Comparison of ENCODE assay signal across 9 cellular contexts in the genomic region with DNA sequence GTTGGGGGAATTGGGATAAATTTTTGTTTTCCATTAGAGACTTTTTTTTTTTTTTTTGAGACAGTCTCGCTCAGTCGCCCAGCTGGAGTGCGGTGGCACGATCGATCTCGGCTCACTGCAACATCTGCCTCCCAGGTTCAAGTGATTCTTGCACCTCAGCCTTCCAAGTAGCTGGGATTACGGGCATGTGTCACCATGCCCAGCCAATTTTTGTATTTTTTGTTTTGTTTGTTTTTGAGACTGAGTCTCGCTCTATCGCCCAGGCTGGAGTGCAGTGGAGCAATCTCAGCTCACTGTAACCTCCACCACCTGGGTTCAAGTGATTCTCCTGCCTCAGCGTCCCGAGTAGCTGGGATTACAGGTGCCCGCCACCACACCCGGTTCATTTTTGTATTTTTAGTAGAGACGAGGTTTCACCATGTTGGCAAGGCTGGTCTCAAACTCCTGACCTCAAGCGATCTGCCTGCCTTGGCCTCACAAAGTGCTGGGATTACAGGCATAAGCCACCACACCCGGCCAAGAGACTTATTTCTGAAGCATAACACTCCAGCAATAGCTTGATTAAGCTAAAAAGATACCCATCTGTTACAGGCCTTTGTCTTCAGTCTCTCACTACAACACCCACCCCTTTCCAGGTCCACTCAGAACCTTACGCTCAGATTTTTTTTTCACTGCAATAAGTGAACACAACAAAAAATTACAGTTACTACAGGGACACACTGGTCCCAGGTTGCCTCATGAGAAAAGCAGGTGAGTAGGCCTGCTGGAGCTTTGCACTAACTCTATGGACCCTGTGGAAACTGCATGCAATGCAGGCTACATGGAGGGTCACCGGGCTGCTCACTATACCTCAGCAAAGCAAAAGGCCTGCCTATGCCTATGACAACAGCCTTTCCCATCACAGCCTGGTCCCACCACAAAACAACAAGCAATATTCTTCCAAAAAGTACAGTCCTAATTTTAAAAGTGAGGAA. TPM values are rescaled to one million over a fixed set of nuclear protein-coding genes. Genes with fewer than 3 reads are reported as not detected.
DNase-seq lines count a peak whose midpoint lies in the region; ATAC-seq and TF ChIP-seq lines count a peak whose summit lies in the region.
"Had no signal": no experiment of that assay in that cellular context is flagged by ENCODE, and none has a peak within 500 bp of the region (broad histone marks: within the 10 kb centered on the region; RNA-seq: fewer than 3 reads in every experiment).

No MANE protein-coding gene starts in this region.

- H3K4me3 ChIP-seq in upper lobe of left lung, result no peak overlapping the region
- H3K4me3 ChIP-seq: BLaER1 treated with 17β-estradiol and CSF1 and Interleukin-3, amounts not matched to agents 10 nM and 100 nM had no signal

- H3K9me3 ChIP-seq in upper lobe of left lung, result no peaks in the 10 kb centered on the region
- H3K9me3 ChIP-seq: BLaER1 treated with 17β-estradiol and CSF1 and Interleukin-3, amounts not matched to agents 10 nM and 100 nM had no signal

- H3K27me3 ChIP-seq in upper lobe of left lung, result no peaks in the 10 kb centered on the region
- H3K27me3 ChIP-seq: BLaER1 treated with 17β-estradiol and CSF1 and Interleukin-3, amounts not matched to agents 10 nM and 100 nM had no signal

- peak overlapping the region in 3 of 4 donors; percentile 5 to 75 (median 74) for H3K27ac ChIP-seq in upper lobe of left lung
- H3K27ac ChIP-seq: BLaER1 treated with 17β-estradiol and CSF1 and Interleukin-3, amounts not matched to agents 10 nM and 100 nM had no signal

- H3K27me3 Mint-ChIP-seq in activated naive CD4-positive, alpha-beta T cell treated with anti-CD3 and anti-CD28 coated beads, Interleukin-2, amount 50 U/mL, for 24 hours, result no peaks in the 10 kb centered on the region
- no peaks in the 10 kb centered on the region for H3K27me3 Mint-ChIP-seq in activated T-helper 17 cell treated with anti-CD3 and anti-CD28 coated beads, Interleukin-2, amount 50 U/mL, for 72 hours

- no peak for DNase-seq in activated naive CD4-positive, alpha-beta T cell treated with anti-CD3 and anti-CD28 coated beads, Interleukin-2, amount 50 U/mL, for 16 hours
- DNase-seq in left lobe of liver (ENCODE audit: low spot score) (no peak), upper lobe of left lung (no peak)
- DNase-seq in stimulated activated CD8-positive, alpha-beta memory T cell treated with anti-CD3 and anti-CD28 coated beads, Interleukin-4, amount 100 ng/mL, for 48 hours, result no peak
- no peak for DNase-seq in stimulated activated CD4-positive, alpha-beta T cell treated with anti-CD3 and anti-CD28 coated beads, Interleukin-4, amount 100 ng/mL, for 4 hours

- no peaks in the 10 kb centered on the region for H3K36me3 ChIP-seq in upper lobe of left lung

- TF ChIP-seq CTCF in upper lobe of left lung (IDR thresholded peaks at IDR 0.05), result no peak

- 71 to 81% methylated on average over 18 of the region's 18 CpGs for WGBS in upper lobe of left lung, 2 donors

- peaks cover 93% of the 10 kb centered on the region for H3K4me1 Mint-ChIP-seq in activated naive CD4-positive, alpha-beta T cell treated with anti-CD3 and anti-CD28 coated beads, Interleukin-2, amount 50 U/mL, for 24 hours
- H3K4me1 Mint-ChIP-seq in activated T-helper 17 cell treated with anti-CD3 and anti-CD28 coated beads, Interleukin-2, amount 50 U/mL, for 72 hours, result peaks cover 68% of the 10 kb centered on the region

- no peaks in the 10 kb centered on the region for H3K9me3 Mint-ChIP-seq in activated naive CD4-positive, alpha-beta T cell treated with anti-CD3 and anti-CD28 coated beads, Interleukin-2, amount 50 U/mL, for 24 hours
- peaks cover 2% of the 10 kb centered on the region for H3K9me3 Mint-ChIP-seq in activated T-helper 17 cell treated with anti-CD3 and anti-CD28 coated beads, Interleukin-2, amount 50 U/mL, for 72 hours

- no peak for TF ChIP-seq EP300 in upper lobe of left lung (IDR thresholded peaks at IDR 0.05)

- H3K4me1 ChIP-seq in upper lobe of left lung, result peaks cover 72 to 88% (median 83%) of the 10 kb centered on the region in 4 donors

- peak overlapping the region; percentile 43 for H3K4me3 Mint-ChIP-seq in activated naive CD4-positive, alpha-beta T cell treated with anti-CD3 and anti-CD28 coated beads, Interleukin-2, amount 50 U/mL, for 24 hours
- peak overlapping the region; percentile 27 for H3K4me3 Mint-ChIP-seq in activated T-helper 17 cell treated with anti-CD3 and anti-CD28 coated beads, Interleukin-2, amount 50 U/mL, for 72 hours

- peaks cover 11% of the 10 kb centered on the region for H3K36me3 Mint-ChIP-seq in activated naive CD4-positive, alpha-beta T cell treated with anti-CD3 and anti-CD28 coated beads, Interleukin-2, amount 50 U/mL, for 24 hours
- H3K36me3 Mint-ChIP-seq in activated T-helper 17 cell treated with anti-CD3 and anti-CD28 coated beads, Interleukin-2, amount 50 U/mL, for 72 hours (ENCODE audit: low read depth), result peaks cover 27% of the 10 kb centered on the region

- ATAC-seq in activated T-helper 17 cell treated with anti-CD3 and anti-CD28 coated beads, Interleukin-2, amount 50 U/mL, for 72 hours (replicated peaks), result no peak
- ATAC-seq in left lobe of liver, result peak; percentile 27
- no peak for ATAC-seq in upper lobe of left lung (ENCODE audit: low FRiP score in 2 of 2)
- no peak for ATAC-seq in HG02970 (IDR thresholded peaks at IDR 0.05; ENCODE audit: low FRiP score, unreplicated experiment)

- peak overlapping the region; percentile 52 for H3K27ac Mint-ChIP-seq in activated naive CD4-positive, alpha-beta T cell treated with anti-CD3 and anti-CD28 coated beads, Interleukin-2, amount 50 U/mL, for 24 hours
- no peak overlapping the region for H3K27ac Mint-ChIP-seq in activated T-helper 17 cell treated with anti-CD3 and anti-CD28 coated beads, Interleukin-2, amount 50 U/mL, for 72 hours

- no peak for TF ChIP-seq POLR2A in upper lobe of left lung (IDR thresholded peaks at IDR 0.05)

RNA-seq across cellular contexts. Expression of a gene that starts 34.6 kb away (rescaled TPM):
- 100 to 1,000 TPM in 1 of 2 donors, 10 to 100 TPM in 1; 83.6 to 170 TPM for total RNA-seq in activated T-helper 17 cell treated with anti-CD3 and anti-CD28 coated beads, Interleukin-2, amount 50 U/mL, for 72 hours
- total RNA-seq in left lobe of liver (23.2 TPM), upper lobe of left lung (100 to 1,000 TPM in 3 of 6 donors, 10 to 100 TPM in 3; 60.5 to 294 (median 108) TPM)
